ENCODE assay signal across 1 cellular context in genomic region chr3:170081079-170081741, GRCh38.
TF ChIP-seq lines count a peak whose summit lies in the region.

No MANE protein-coding gene starts in this region.

TF ChIP-seq in IMR-90, 13 proteins besides CTCF, POLR2A, EP300 and RAD21:
- TF ChIP-seq SMC3 (IDR thresholded peaks at IDR 0.05; ENCODE audit: low read depth, low read length), result no peak
- no peak for TF ChIP-seq RFX5 (IDR thresholded peaks at IDR 0.05; ENCODE audit: low read depth, low read length)
- TF ChIP-seq FOS (IDR thresholded peaks at IDR 0.05; ENCODE audit: low read depth, low read length), result no peak
- no peak for TF ChIP-seq CEBPB (IDR thresholded peaks at IDR 0.05; ENCODE audit: low read depth, low read length)
- no peak for TF ChIP-seq MXI1 (IDR thresholded peaks at IDR 0.05; ENCODE audit: borderline replicate concordance, low read depth, low read length)
- TF ChIP-seq ELK1 (IDR thresholded peaks at IDR 0.05; ENCODE audit: borderline replicate concordance, low read depth, low read length), result no peak
- no peak for TF ChIP-seq CHD1 (IDR thresholded peaks at IDR 0.05; ENCODE audit: low read depth, low read length)
- TF ChIP-seq MAZ (IDR thresholded peaks at IDR 0.05; ENCODE audit: borderline replicate concordance, low read depth, low read length), result no peak
- no peak for TF ChIP-seq MAFK (IDR thresholded peaks at IDR 0.05; ENCODE audit: low read depth, low read length)
- TF ChIP-seq, protein P1, sequence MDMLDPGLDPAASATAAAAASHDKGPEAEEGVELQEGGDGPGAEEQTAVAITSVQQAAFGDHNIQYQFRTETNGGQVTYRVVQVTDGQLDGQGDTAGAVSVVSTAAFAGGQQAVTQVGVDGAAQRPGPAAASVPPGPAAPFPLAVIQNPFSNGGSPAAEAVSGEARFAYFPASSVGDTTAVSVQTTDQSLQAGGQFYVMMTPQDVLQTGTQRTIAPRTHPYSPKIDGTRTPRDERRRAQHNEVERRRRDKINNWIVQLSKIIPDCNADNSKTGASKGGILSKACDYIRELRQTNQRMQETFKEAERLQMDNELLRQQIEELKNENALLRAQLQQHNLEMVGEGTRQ (IDR thresholded peaks at IDR 0.05; ENCODE audit: low read depth, low read length), result no peak
- no peak for TF ChIP-seq NFE2L2 (IDR thresholded peaks at IDR 0.05; ENCODE audit: low read depth, low read length)
- TF ChIP-seq RCOR1 (IDR thresholded peaks at IDR 0.05; ENCODE audit: insufficient replicate concordance, low read length), result no peak
- no peak for TF ChIP-seq BHLHE40 (IDR thresholded peaks at IDR 0.05; ENCODE audit: low read depth, low read length)
